In genomic region chr1:156114101-156114918, GRCh38 we compare ENCODE assay signal across 8 cellular contexts. TPM values are rescaled to one million over a fixed set of nuclear protein-coding genes. Genes with fewer than 3 reads are reported as not detected.
DNase-seq lines count a peak whose midpoint lies in the region; ATAC-seq, FAIRE-seq and TF ChIP-seq lines count a peak whose summit lies in the region.

Gene LMNA (plus strand): TSS chr1:156114711. CDS start chr1:156114919, 208 bp downstream.

- no peak for TF ChIP-seq CTCF in HFFc6 (IDR thresholded peaks at IDR 0.05)
- TF ChIP-seq CTCF in left ventricle myocardium inferior (IDR thresholded peaks at IDR 0.05; ENCODE audit: borderline replicate concordance): no peak
- TF ChIP-seq CTCF in psoas muscle (IDR thresholded peaks at IDR 0.05): no peak

- ATAC-seq in T-helper 17 cell: peak; percentile 82
- peak; percentile 83 to 86 (median 84) for ATAC-seq in psoas muscle

- H3K4me1 Mint-ChIP-seq in HFFc6 (ENCODE audit: low read depth) (peaks cover 47% of the 10 kb centered on the region), T-helper 17 cell (peaks cover 35% of the 10 kb centered on the region)

- H3K36me3 ChIP-seq in left ventricle myocardium inferior (no peaks in the 10 kb centered on the region), psoas muscle (ENCODE audit: insufficient read depth in 1 of 2, low read depth in 1 of 2) (no peaks in the 10 kb centered on the region)

- WGBS in psoas muscle, 3 donors: 0 to 2% (median 1%) methylated on average over 25 to 37 of the region's 37 CpGs

- H3K36me3 Mint-ChIP-seq in HFFc6 (ENCODE audit: low read depth): peaks cover 44% of the 10 kb centered on the region
- peaks cover 5% of the 10 kb centered on the region for H3K36me3 Mint-ChIP-seq in T-helper 17 cell (ENCODE audit: low read depth)

- H3K27me3 Mint-ChIP-seq in HFFc6 (ENCODE audit: insufficient read depth): peaks cover 41% of the 10 kb centered on the region
- H3K27me3 Mint-ChIP-seq in T-helper 17 cell: no peaks in the 10 kb centered on the region

- H3K27me3 ChIP-seq in left ventricle myocardium inferior (ENCODE audit: low read depth): no peaks in the 10 kb centered on the region
- no peaks in the 10 kb centered on the region for H3K27me3 ChIP-seq in psoas muscle (ENCODE audit: insufficient read depth in 3 of 3, low read length in 2 of 3)

- H3K4me3 Mint-ChIP-seq in HFFc6 (peak within 1 kb of the TSS; percentile 95), T-helper 17 cell (peak within 1 kb of the TSS; percentile 93)

- peak within 1 kb of the TSS; percentile 97 for H3K27ac ChIP-seq in left ventricle myocardium inferior (replicated peaks)
- peak within 1 kb of the TSS; percentile 99 for H3K27ac ChIP-seq in psoas muscle

- peak; percentile 13 for FAIRE-seq in urothelium cell line (lab: Jason Lieb, UNC)

- H3K27ac Mint-ChIP-seq in HFFc6: peak within 1 kb of the TSS; percentile 98
- peak within 1 kb of the TSS; percentile 100 for H3K27ac Mint-ChIP-seq in T-helper 17 cell

- intact Hi-C loops in left ventricle myocardium inferior (cut with micrococcal nuclease) (no loop called here), psoas muscle (cut with DNase I) (no loop called here)

- H3K4me3 ChIP-seq in left ventricle myocardium inferior (peak within 1 kb of the TSS; percentile 100), psoas muscle (peak within 1 kb of the TSS; percentile 99)

- H3K4me1 ChIP-seq in left ventricle myocardium inferior (peaks cover 62% of the 10 kb centered on the region), psoas muscle (peaks cover 49% of the 10 kb centered on the region)

- H3K9me3 Mint-ChIP-seq in HFFc6: peaks cover 17% of the 10 kb centered on the region

- DNase-seq in GDM1 (lab: John Stamatoyannopoulos, UW): peak; percentile 46
- peak; percentile 96 for DNase-seq in HFFc6
- DNase-seq in NCI-H1417 (lab: John Stamatoyannopoulos, UW): peak; percentile 73 to 79 (median 73)
- DNase-seq in T-helper 17 cell: peak; percentile 74 to 84 (median 74)
- DNase-seq in amniotic stem cell (lab: John Stamatoyannopoulos, UW): peak; percentile 91
- DNase-seq in left ventricle myocardium inferior: peak; percentile 91
- peak; percentile 95 to 98 for DNase-seq in psoas muscle
- DNase-seq in urothelium cell line (ENCODE audit: low spot score): peak; percentile 95

- H3K9me3 ChIP-seq in T-helper 17 cell (ENCODE audit: control insufficient read depth, low read length, poor library complexity, severe bottlenecking) (no peaks in the 10 kb centered on the region), left ventricle myocardium inferior (replicated peaks) (no peaks in the 10 kb centered on the region), psoas muscle (no peaks in the 10 kb centered on the region)

RNA-seq across cellular contexts. Expression of gene LMNA, which starts in this region (rescaled TPM):
- total RNA-seq in HFFc6 (2021; fragmentation: NEBNext Ultra II Directional; extraction: Animal tissue kit (Norgen Biotek cat#: 25700)): 1,000 to 10,000 TPM; 1,238 to 1,664 (median 1,535) TPM
- total RNA-seq in T-helper 17 cell: 1,000 to 10,000 TPM in 1 of 2 donors, 100 to 1,000 TPM in 1; 919 to 1,908 TPM
- 236 TPM for total RNA-seq in left ventricle myocardium inferior
- 100 to 1,000 TPM; 161 to 392 (median 291) TPM for total RNA-seq in psoas muscle
- 100 to 1,000 TPM; 114 to 237 (median 138) TPM for polyA plus RNA-seq in psoas muscle

Comparison
In these comparisons a context has a peak if more than half of its experiments do, and no peak if none do; other contexts are left out.
1. Peak in every context shown above with its lines: DNase-seq, ATAC-seq, H3K4me3 ChIP-seq and H3K27ac ChIP-seq.
2. DNase-seq: peak in every context shown above with its lines; median percentile 96 in psoas muscle; 96 in HFFc6; 95 in urothelium cell line; 91 in amniotic stem cell; 91 in left ventricle myocardium inferior; 74 in T-helper 17 cell; 73 in NCI-H1417; 46 in GDM1.